In the genomic region with DNA sequence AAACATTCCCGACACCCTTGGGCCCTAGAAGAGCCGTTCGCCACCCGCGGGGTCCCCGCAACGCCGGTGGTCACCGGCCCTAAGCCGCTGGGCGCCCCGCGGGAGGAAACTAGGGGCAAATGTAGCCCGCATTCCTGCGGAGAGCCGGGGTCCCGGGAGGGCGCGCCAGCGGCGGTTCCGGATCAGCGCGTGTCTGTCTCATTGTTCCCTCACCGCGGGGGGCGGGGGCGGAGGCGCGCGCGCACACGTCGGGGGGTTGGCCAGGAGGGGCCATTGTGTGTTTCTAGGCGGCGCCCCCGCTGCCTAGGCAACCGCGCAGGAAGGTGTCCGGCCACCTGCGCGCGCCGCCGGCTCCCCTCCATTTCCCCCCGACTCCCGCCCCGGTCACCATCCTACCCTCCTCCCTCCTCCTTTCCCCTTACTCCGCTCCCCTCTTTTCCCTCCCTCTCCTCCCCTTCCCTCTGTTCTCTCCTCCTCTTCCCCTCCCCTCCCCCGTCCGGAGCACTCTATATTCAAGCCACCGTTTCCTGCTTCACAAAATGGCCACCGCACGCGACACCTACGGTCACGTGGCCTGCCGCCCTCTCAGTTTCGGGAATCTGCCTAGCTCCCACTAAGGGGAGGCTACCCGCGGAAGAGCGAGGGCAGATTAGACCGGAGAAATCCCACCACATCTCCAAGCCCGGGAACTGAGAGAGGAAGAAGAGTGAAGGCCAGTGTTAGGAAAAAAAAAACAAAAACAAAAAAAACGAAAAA, we compare ENCODE assay signal across 8 cellular contexts. TPM values are rescaled to one million over a fixed set of nuclear protein-coding genes. Genes with fewer than 3 reads are reported as not detected.
DNase-seq lines count a peak whose midpoint lies in the region; ATAC-seq and TF ChIP-seq lines count a peak whose summit lies in the region.

No MANE protein-coding gene starts in this region.

- peak overlapping the region; percentile 100 for H3K27ac Mint-ChIP-seq in activated T-helper 17 cell treated with anti-CD3 and anti-CD28 coated beads, Interleukin-2, amount 50 U/mL, for 72 hours
- H3K27ac Mint-ChIP-seq in natural killer cell: peak overlapping the region; percentile 98 to 100

- peaks cover 63% of the 10 kb centered on the region for H3K4me1 ChIP-seq in Karpas-422 (ENCODE audit: low read length)

- peak overlapping the region; percentile 97 for H3K9ac ChIP-seq in Karpas-422 (ENCODE audit: low read length)

- TF ChIP-seq CTCF in fibroblast of mammary gland (conservative IDR thresholded peaks at IDR 0.05; ENCODE audit: control insufficient read depth, insufficient read depth, low read depth, low read length) (no peak), natural killer cell (IDR thresholded peaks at IDR 0.05) (no peak)

- H3K9me3 ChIP-seq in Karpas-422 (ENCODE audit: low read length): no peaks in the 10 kb centered on the region

- H2AFZ ChIP-seq in Karpas-422 (ENCODE audit: low read length): peak overlapping the region; percentile 98; the same call in 1 of the 2 replicates

- H3K4me1 Mint-ChIP-seq in activated T-helper 17 cell treated with anti-CD3 and anti-CD28 coated beads, Interleukin-2, amount 50 U/mL, for 72 hours: no peaks in the 10 kb centered on the region
- H3K4me1 Mint-ChIP-seq in natural killer cell: peaks cover 48 to 73% of the 10 kb centered on the region in 2 donors

- peaks cover 45% of the 10 kb centered on the region for H3K79me2 ChIP-seq in Karpas-422 (ENCODE audit: low read length)

- peaks cover 50% of the 10 kb centered on the region for H3K36me3 Mint-ChIP-seq in activated T-helper 17 cell treated with anti-CD3 and anti-CD28 coated beads, Interleukin-2, amount 50 U/mL, for 72 hours (ENCODE audit: low read depth)
- no peaks in the 10 kb centered on the region for H3K36me3 Mint-ChIP-seq in natural killer cell

- H3K36me3 ChIP-seq in Karpas-422 (ENCODE audit: insufficient read depth, low read length): peaks cover 30% of the 10 kb centered on the region

- DNase-seq in DMS153 treated with DMSO at 0.1 percent for 48 hours (lab: John Stamatoyannopoulos, UW; ENCODE audit: unreplicated experiment) (peak; percentile 63), Karpas-422 (peak; percentile 96), RPMI7951 (ENCODE audit: low read depth) (peak; percentile 88), fibroblast of mammary gland (ENCODE audit: low read depth) (peak; percentile 84), natural killer cell (peak; percentile 80)
- DNase-seq in stimulated activated naive CD4-positive, alpha-beta T cell (lab: John Stamatoyannopoulos, UW): peak; percentile 73 to 96 (median 85)

- H3K27ac ChIP-seq in Karpas-422 (ENCODE audit: low read length): peak overlapping the region; percentile 98

- intact Hi-C loops in natural killer cell (cut with micrococcal nuclease): loop anchor here (5.0 to 10.0 kb wide), 5 partner anchors 109 to 686 kb away; partner anchors contain the start of genes CXorf38 and MED14

- peaks cover 41% of the 10 kb centered on the region for H4K20me1 ChIP-seq in Karpas-422 (ENCODE audit: insufficient read depth, low read depth, low read length)

- peak overlapping the region; percentile 95 for H3K4me3 Mint-ChIP-seq in activated T-helper 17 cell treated with anti-CD3 and anti-CD28 coated beads, Interleukin-2, amount 50 U/mL, for 72 hours
- peak overlapping the region; percentile 100 for H3K4me3 Mint-ChIP-seq in natural killer cell

- H3K4me2 ChIP-seq in Karpas-422 (ENCODE audit: low read depth, low read length, poor library complexity, severe bottlenecking): peak overlapping the region; percentile 97

- no peaks in the 10 kb centered on the region for H3K9me3 Mint-ChIP-seq in activated T-helper 17 cell treated with anti-CD3 and anti-CD28 coated beads, Interleukin-2, amount 50 U/mL, for 72 hours
- H3K9me3 Mint-ChIP-seq in natural killer cell: no peaks in the 10 kb centered on the region

- H3K9me2 ChIP-seq in Karpas-422 (replicated peaks; ENCODE audit: insufficient read depth, low read length): no peaks in the 10 kb centered on the region

- H3K27me3 ChIP-seq in Karpas-422 (ENCODE audit: low read length): no peaks in the 10 kb centered on the region

- ATAC-seq in GM21786 (IDR thresholded peaks at IDR 0.05; ENCODE audit: unreplicated experiment): peak; percentile 37
- ATAC-seq in activated T-helper 17 cell treated with anti-CD3 and anti-CD28 coated beads, Interleukin-2, amount 50 U/mL, for 72 hours (replicated peaks): peak; percentile 55
- ATAC-seq in natural killer cell: peak; percentile 52 to 76 (median 61)

- H3K4me3 ChIP-seq in Karpas-422 (ENCODE audit: low read length) (peak overlapping the region; percentile 90), fibroblast of mammary gland (ENCODE audit: control insufficient read depth, low read depth, low read length) (peak overlapping the region; percentile 99)

- no peaks in the 10 kb centered on the region for H3K27me3 Mint-ChIP-seq in activated T-helper 17 cell treated with anti-CD3 and anti-CD28 coated beads, Interleukin-2, amount 50 U/mL, for 72 hours
- H3K27me3 Mint-ChIP-seq in natural killer cell (ENCODE audit: low read depth in 2 of 2): no peaks in the 10 kb centered on the region

RNA-seq across cellular contexts. Expression of gene DDX3X, which starts 0.8 kb away (rescaled TPM):
- total RNA-seq in Karpas-422 (2014; rRNA removed; shearing (Covaris generic); ENCODE audit: low replicate concordance): 198 and 210 TPM in 2 replicates
- 168 and 210 TPM in 2 replicates for total RNA-seq in RPMI7951 (2014; rRNA removed; shearing (Covaris generic))
- 100 to 1,000 TPM; 226 to 303 TPM for total RNA-seq in activated T-helper 17 cell treated with anti-CD3 and anti-CD28 coated beads, Interleukin-2, amount 50 U/mL, for 72 hours
- 1,000 to 10,000 TPM in 2 of 3 donors, 100 to 1,000 TPM in 1; 695 to 1,297 (median 1,054) TPM for total RNA-seq in natural killer cell

Comparison
In these comparisons a context has a peak if more than half of its experiments do, and no peak if none do; other contexts are left out.
1. Peak in every context shown above with its lines: DNase-seq, ATAC-seq, H3K4me3 ChIP-seq and H3K27ac ChIP-seq.